ENCODE assay signal across 2 cellular contexts in the genomic region with DNA sequence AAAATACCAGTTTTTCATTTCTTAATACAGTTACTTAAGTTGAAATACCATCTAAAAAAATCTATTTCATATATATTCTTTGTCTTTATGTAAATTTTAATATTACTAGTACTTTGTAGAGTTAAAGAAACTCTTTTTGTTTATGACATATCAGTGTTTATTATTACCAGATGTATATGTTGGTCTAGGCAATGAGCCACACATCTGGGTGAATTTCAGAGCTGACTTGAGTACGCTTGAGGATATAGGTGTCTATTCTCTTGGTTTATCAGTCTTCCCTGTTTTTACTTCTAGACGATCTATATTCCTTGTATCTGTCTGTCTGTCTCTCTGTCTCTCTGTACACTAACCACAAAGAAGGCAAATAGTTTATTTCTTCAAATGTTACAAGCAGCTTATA.
TF ChIP-seq lines count a peak whose summit lies in the region.

No MANE protein-coding gene starts in this region.

TF ChIP-seq in SK-N-SH, 30 proteins besides CTCF, POLR2A, EP300 and RAD21:
- no peak for TF ChIP-seq RXRA (IDR thresholded peaks at IDR 0.05; ENCODE audit: borderline replicate concordance, low read depth)
TF ChIP-seq in SK-N-SH: peak in this region for 0.

TF ChIP-seq in SK-N-SH treated with all-trans-retinoic acid at 6 μM for 48 hours, 23 proteins besides CTCF, POLR2A, EP300 and RAD21:
- TF ChIP-seq, protein P1, sequence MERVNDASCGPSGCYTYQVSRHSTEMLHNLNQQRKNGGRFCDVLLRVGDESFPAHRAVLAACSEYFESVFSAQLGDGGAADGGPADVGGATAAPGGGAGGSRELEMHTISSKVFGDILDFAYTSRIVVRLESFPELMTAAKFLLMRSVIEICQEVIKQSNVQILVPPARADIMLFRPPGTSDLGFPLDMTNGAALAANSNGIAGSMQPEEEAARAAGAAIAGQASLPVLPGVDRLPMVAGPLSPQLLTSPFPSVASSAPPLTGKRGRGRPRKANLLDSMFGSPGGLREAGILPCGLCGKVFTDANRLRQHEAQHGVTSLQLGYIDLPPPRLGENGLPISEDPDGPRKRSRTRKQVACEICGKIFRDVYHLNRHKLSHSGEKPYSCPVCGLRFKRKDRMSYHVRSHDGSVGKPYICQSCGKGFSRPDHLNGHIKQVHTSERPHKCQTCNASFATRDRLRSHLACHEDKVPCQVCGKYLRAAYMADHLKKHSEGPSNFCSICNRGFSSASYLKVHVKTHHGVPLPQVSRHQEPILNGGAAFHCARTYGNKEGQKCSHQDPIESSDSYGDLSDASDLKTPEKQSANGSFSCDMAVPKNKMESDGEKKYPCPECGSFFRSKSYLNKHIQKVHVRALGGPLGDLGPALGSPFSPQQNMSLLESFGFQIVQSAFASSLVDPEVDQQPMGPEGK (CRISPR knock-in tag; IDR thresholded peaks at IDR 0.05; ENCODE audit: borderline replicate concordance), result no peak
- TF ChIP-seq ZNF565 (CRISPR knock-in tag; conservative IDR thresholded peaks at IDR 0.05; ENCODE audit: low read depth), result no peak
- no peak for TF ChIP-seq ZFP3 (CRISPR knock-in tag; IDR thresholded peaks at IDR 0.05)
- TF ChIP-seq, protein P2, sequence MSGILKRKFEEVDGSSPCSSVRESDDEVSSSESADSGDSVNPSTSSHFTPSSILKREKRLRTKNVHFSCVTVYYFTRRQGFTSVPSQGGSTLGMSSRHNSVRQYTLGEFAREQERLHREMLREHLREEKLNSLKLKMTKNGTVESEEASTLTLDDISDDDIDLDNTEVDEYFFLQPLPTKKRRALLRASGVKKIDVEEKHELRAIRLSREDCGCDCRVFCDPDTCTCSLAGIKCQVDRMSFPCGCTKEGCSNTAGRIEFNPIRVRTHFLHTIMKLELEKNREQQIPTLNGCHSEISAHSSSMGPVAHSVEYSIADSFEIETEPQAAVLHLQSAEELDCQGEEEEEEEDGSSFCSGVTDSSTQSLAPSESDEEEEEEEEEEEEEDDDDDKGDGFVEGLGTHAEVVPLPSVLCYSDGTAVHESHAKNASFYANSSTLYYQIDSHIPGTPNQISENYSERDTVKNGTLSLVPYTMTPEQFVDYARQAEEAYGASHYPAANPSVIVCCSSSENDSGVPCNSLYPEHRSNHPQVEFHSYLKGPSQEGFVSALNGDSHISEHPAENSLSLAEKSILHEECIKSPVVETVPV (CRISPR knock-in tag; IDR thresholded peaks at IDR 0.05), result no peak
- TF ChIP-seq ESRRG (CRISPR knock-in tag; IDR thresholded peaks at IDR 0.05), result no peak
- TF ChIP-seq TOX (CRISPR knock-in tag; IDR thresholded peaks at IDR 0.05; ENCODE audit: borderline replicate concordance), result no peak
- TF ChIP-seq ISL1 (CRISPR knock-in tag; IDR thresholded peaks at IDR 0.05), result no peak
- TF ChIP-seq OSR1 (CRISPR knock-in tag; IDR thresholded peaks at IDR 0.05), result no peak
- TF ChIP-seq RARB (CRISPR knock-in tag; IDR thresholded peaks at IDR 0.05), result no peak
- TF ChIP-seq, protein P3, sequence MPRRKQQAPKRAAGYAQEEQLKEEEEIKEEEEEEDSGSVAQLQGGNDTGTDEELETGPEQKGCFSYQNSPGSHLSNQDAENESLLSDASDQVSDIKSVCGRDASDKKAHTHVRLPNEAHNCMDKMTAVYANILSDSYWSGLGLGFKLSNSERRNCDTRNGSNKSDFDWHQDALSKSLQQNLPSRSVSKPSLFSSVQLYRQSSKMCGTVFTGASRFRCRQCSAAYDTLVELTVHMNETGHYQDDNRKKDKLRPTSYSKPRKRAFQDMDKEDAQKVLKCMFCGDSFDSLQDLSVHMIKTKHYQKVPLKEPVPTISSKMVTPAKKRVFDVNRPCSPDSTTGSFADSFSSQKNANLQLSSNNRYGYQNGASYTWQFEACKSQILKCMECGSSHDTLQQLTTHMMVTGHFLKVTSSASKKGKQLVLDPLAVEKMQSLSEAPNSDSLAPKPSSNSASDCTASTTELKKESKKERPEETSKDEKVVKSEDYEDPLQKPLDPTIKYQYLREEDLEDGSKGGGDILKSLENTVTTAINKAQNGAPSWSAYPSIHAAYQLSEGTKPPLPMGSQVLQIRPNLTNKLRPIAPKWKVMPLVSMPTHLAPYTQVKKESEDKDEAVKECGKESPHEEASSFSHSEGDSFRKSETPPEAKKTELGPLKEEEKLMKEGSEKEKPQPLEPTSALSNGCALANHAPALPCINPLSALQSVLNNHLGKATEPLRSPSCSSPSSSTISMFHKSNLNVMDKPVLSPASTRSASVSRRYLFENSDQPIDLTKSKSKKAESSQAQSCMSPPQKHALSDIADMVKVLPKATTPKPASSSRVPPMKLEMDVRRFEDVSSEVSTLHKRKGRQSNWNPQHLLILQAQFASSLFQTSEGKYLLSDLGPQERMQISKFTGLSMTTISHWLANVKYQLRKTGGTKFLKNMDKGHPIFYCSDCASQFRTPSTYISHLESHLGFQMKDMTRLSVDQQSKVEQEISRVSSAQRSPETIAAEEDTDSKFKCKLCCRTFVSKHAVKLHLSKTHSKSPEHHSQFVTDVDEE (CRISPR knock-in tag; IDR thresholded peaks at IDR 0.05), result no peak
- TF ChIP-seq ZC3H10 (CRISPR knock-in tag; IDR thresholded peaks at IDR 0.05), result no peak
- TF ChIP-seq ZNF70 (CRISPR knock-in tag; IDR thresholded peaks at IDR 0.05), result no peak
